1 cellular context compared by ENCODE assay signal in genomic region chr15:72179950-72180581, GRCh38.
TF ChIP-seq lines count a peak whose summit lies in the region.

No MANE protein-coding gene starts in this region.

TF ChIP-seq in H1, 55 proteins besides CTCF, POLR2A, EP300 and RAD21:
- TF ChIP-seq BCL11A (IDR thresholded peaks at IDR 0.05; ENCODE audit: low read depth in 2 of 2, low read length in 2 of 2) (no peak), JUND (IDR thresholded peaks at IDR 0.05; ENCODE audit: low read length) (no peak), GTF2F1 (IDR thresholded peaks at IDR 0.05; ENCODE audit: borderline replicate concordance, low read depth, low read length) (no peak), YY1 (IDR thresholded peaks at IDR 0.05; ENCODE audit: low read depth, low read length) (no peak), KDM4A (IDR thresholded peaks at IDR 0.05; ENCODE audit: low read depth, low read length, severe bottlenecking) (no peak), TBP (IDR thresholded peaks at IDR 0.05; ENCODE audit: low read depth, low read length) (no peak)
